Comparison of ENCODE assay signal across 14 cellular contexts in genomic region chr6:166365221-166365620, GRCh38. TPM values are rescaled to one million over a fixed set of nuclear protein-coding genes. Genes with fewer than 3 reads are reported as not detected.
A peak's percentile ranks its signal among the peaks of the same experiment; 100 is the strongest.
DNase-seq lines count a peak whose midpoint lies in the region; ATAC-seq and TF ChIP-seq lines count a peak whose summit lies in the region.
"Had no signal": no experiment of that assay in that cellular context is flagged by ENCODE, and none has a peak within 500 bp of the region (broad histone marks: within the 10 kb centered on the region; RNA-seq: fewer than 3 reads in every experiment).

No MANE protein-coding gene starts in this region.

- H3F3A ChIP-seq in SK-N-SH (replicated peaks; ENCODE audit: insufficient read depth), result peaks cover 4% of the 10 kb centered on the region

- no peaks in the 10 kb centered on the region for H3K79me2 ChIP-seq in SK-N-SH (ENCODE audit: insufficient read depth)

- intact Hi-C loops in aorta (cut with DNase I), result loop anchor here (2.0 kb wide), 2 partner anchors 18 to 22 kb away; partner anchors contain the start of genes MPC1 (in 2 of the 2) and SFT2D1 (in 1 of the 2)

- H3K27me3 Mint-ChIP-seq in endodermal cell (ENCODE audit: insufficient read depth), result no peaks in the 10 kb centered on the region

- no peak for TF ChIP-seq EP300 in SK-N-SH (IDR thresholded peaks at IDR 0.05; ENCODE audit: borderline replicate concordance in 1 of 2, low read depth in 1 of 2, low read length in 1 of 2)

- H3K36me3 Mint-ChIP-seq in endodermal cell (ENCODE audit: low read depth), result no peaks in the 10 kb centered on the region

- 78% methylated on average over 2 of the region's 2 CpGs for WGBS in SK-N-SH (ENCODE audit: low lambda C conversion rate)
- WGBS in endodermal cell (ENCODE audit: insufficient coverage in 1 of 2, insufficient read length in 1 of 2), 2 experiments, result 25 to 44% methylated on average over 2 of the region's 2 CpGs
- 1 to 6% methylated on average over 2 of the region's 2 CpGs for WGBS in aorta, 2 donors

- POLR2A ChIA-PET in SK-N-SH (lab: Yijun Ruan, JAX), result no interaction called here

- no peak overlapping the region for H3K27ac Mint-ChIP-seq in endodermal cell
- H3K27ac Mint-ChIP-seq: nephron progenitor cell had no signal

- H3K9me3 ChIP-seq in SK-N-SH (no peaks in the 10 kb centered on the region; the same call in 1 of the 2 replicates), endodermal cell (ENCODE audit: control insufficient read depth, low read length) (no peaks in the 10 kb centered on the region), aorta (ENCODE audit: control insufficient read depth, low read length) (no peaks in the 10 kb centered on the region)

- H3K4me3 ChIP-seq in SK-N-SH (ENCODE audit: low read depth in 2 of 2, low read length in 1 of 2) (no peak overlapping the region), endodermal cell (ENCODE audit: low read length) (no peak overlapping the region), aorta (ENCODE audit: low read length in 2 of 2) (no peak overlapping the region)

- H4K20me1 ChIP-seq in SK-N-SH (ENCODE audit: insufficient read depth), result no peaks in the 10 kb centered on the region

- H3K27me3 ChIP-seq in SK-N-SH (ENCODE audit: insufficient read depth) (no peaks in the 10 kb centered on the region), endodermal cell (ENCODE audit: control insufficient read depth, insufficient read depth, low read length, poor library complexity, severe bottlenecking) (no peaks in the 10 kb centered on the region), aorta (ENCODE audit: control insufficient read depth in 1 of 2, insufficient read depth in 2 of 2, low read length in 1 of 2) (no peaks in the 10 kb centered on the region)

- H3K4me1 ChIP-seq in SK-N-SH (ENCODE audit: control insufficient read depth in 1 of 2, insufficient read depth in 2 of 2, low read depth in 1 of 2, low read length in 1 of 2), result peaks cover 2 to 14% of the 10 kb centered on the region in 2 experiments; a peak in 2 of 4 replicates
- H3K4me1 ChIP-seq in endodermal cell (ENCODE audit: control insufficient read depth, insufficient read depth, low read length), result no peaks in the 10 kb centered on the region
- peaks cover 0 to 1% of the 10 kb centered on the region in 2 donors for H3K4me1 ChIP-seq in aorta (ENCODE audit: control insufficient read depth in 1 of 2, insufficient read depth in 2 of 2, low read length in 2 of 2)

- TF ChIP-seq CTCF in SK-N-SH (IDR thresholded peaks at IDR 0.05) (no peak), endodermal cell (conservative IDR thresholded peaks at IDR 0.05) (no peak)

- DNase-seq in SK-N-SH, result no peak
- DNase-seq in endodermal cell, result no peak
- DNase-seq in iris pigment epithelial cell (ENCODE audit: low read depth), result peak; percentile 38
- no peak for DNase-seq in aorta
- DNase-seq in activated CD4-positive, alpha-beta T cell treated with anti-CD3 and anti-CD28 coated beads, Interleukin-2, amount 50 U/mL, for 1 hour, result no peak
- DNase-seq: activated T-cell treated with anti-CD3 and anti-CD28 coated beads, Interleukin-2, amount 50 U/mL, for 48 hours; cortex of kidney; DMS79 treated with DMSO at 0.1 percent for 48 hours; nephron progenitor cell; stimulated activated CD4-positive, alpha-beta T cell treated with anti-CD3 and anti-CD28 coated beads, Interleukin-2, amount 100 ng/mL, for 48 hours had no signal

- peaks cover 7% of the 10 kb centered on the region for H3K4me1 Mint-ChIP-seq in endodermal cell

- no peak overlapping the region for H3K4me3 Mint-ChIP-seq in endodermal cell
- H3K4me3 Mint-ChIP-seq: nephron progenitor cell had no signal

- ATAC-seq in SK-N-SH treated with all-trans-retinoic acid at 6 μM for 48 hours, result no peak
- ATAC-seq in aorta (ENCODE audit: low FRiP score), result peak; percentile 73
- no peak for ATAC-seq in GM18517 (IDR thresholded peaks at IDR 0.05; ENCODE audit: unreplicated experiment)
- no peak for ATAC-seq in HG03175 (IDR thresholded peaks at IDR 0.05; ENCODE audit: unreplicated experiment)

- CTCF ChIA-PET in SK-N-SH (lab: Yijun Ruan, JAX), result interaction anchor here (2.5 kb wide), 1 partner anchor 16 kb away, joined by 12 read pairs; no protein-coding TSS in a partner anchor

- H3K9me2 ChIP-seq in SK-N-SH, result no peaks in the 10 kb centered on the region

- no peak overlapping the region; the same call in 1 of the 2 replicates for H3K4me2 ChIP-seq in SK-N-SH

- H3K9ac ChIP-seq in SK-N-SH (no peak overlapping the region), endodermal cell (ENCODE audit: extremely low read depth, low read length, poor library complexity, severe bottlenecking) (no peak overlapping the region)

- no peak overlapping the region for H2AFZ ChIP-seq in SK-N-SH (ENCODE audit: low read depth)

- H3K27ac ChIP-seq in SK-N-SH (ENCODE audit: low read depth in 2 of 2, low read length in 1 of 2) (peak overlapping the region in 1 of 2 experiments; percentile 44; a peak in 2 of 4 replicates), endodermal cell (ENCODE audit: low read depth, low read length) (peak overlapping the region; percentile 21), aorta (ENCODE audit: low read depth in 1 of 2, low read length in 2 of 2) (no peak overlapping the region)
- H3K27ac ChIP-seq: 22Rv1 had no signal

- H3K36me3 ChIP-seq in SK-N-SH (replicated peaks in 1 of 2; ENCODE audit: control insufficient read depth in 1 of 2, insufficient read depth in 2 of 2, low read length in 1 of 2) (peaks cover 7 to 11% of the 10 kb centered on the region in 2 experiments), endodermal cell (ENCODE audit: control insufficient read depth, insufficient read depth, low read length) (peaks cover 4% of the 10 kb centered on the region), aorta (ENCODE audit: control insufficient read depth in 1 of 2, insufficient read depth in 2 of 2, low read length in 1 of 2) (no peaks in the 10 kb centered on the region)

- no peak for TF ChIP-seq RAD21 in SK-N-SH (IDR thresholded peaks at IDR 0.05; ENCODE audit: low read length)

- H3K9me3 Mint-ChIP-seq in endodermal cell, result no peaks in the 10 kb centered on the region
- H3K9me3 Mint-ChIP-seq: nephron progenitor cell had no signal

TF ChIP-seq in SK-N-SH, 30 proteins besides CTCF, POLR2A, EP300 and RAD21:
- TF ChIP-seq JUND (IDR thresholded peaks at IDR 0.05), result peak; percentile 15; the same call in 1 of the 2 replicates
- peak; percentile 46; the same call in 1 of the 2 replicates for TF ChIP-seq MEF2A (IDR thresholded peaks at IDR 0.05; ENCODE audit: borderline replicate concordance, low read depth)
- TF ChIP-seq MXI1 (IDR thresholded peaks at IDR 0.05; ENCODE audit: low read depth, low read length), result no peak
TF ChIP-seq in SK-N-SH: peak in this region for 2.

TF ChIP-seq in SK-N-SH treated with all-trans-retinoic acid at 6 μM for 48 hours, 23 proteins besides CTCF, POLR2A, EP300 and RAD21:
- TF ChIP-seq GLIS3 (CRISPR knock-in tag; IDR thresholded peaks at IDR 0.05) (no peak), CREB5 (CRISPR knock-in tag; IDR thresholded peaks at IDR 0.05; ENCODE audit: low read depth) (no peak), ISL1 (CRISPR knock-in tag; IDR thresholded peaks at IDR 0.05) (no peak), PPARA (CRISPR knock-in tag; IDR thresholded peaks at IDR 0.05; ENCODE audit: borderline replicate concordance) (no peak)
TF ChIP-seq in SK-N-SH treated with all-trans-retinoic acid at 6 μM for 48 hours: peak in this region for 0.

RNA-seq across cellular contexts. Expression of gene MPC1, which starts 17.5 kb away (rescaled TPM):
- polyA plus RNA-seq in SK-N-SH (2012; rRNA removed) (13.6 and 13.7 TPM in 2 replicates), aorta (100 to 1,000 TPM in 1 of 2 donors, 10 to 100 TPM in 1; 61.7 to 128 TPM)
- polyA plus RNA-seq in SK-N-SH (2012; cell fraction: cytosol; rRNA removed), result 16.0 and 18.7 TPM in 2 replicates
- polyA plus RNA-seq in SK-N-SH (2012; cell fraction: nucleus; rRNA removed), result 4.5 and 10.0 TPM in 2 replicates
- total RNA-seq in endodermal cell (1 to 10 TPM; 8.2 to 8.7 TPM), aorta (10 to 100 TPM; 36.7 to 71.7 TPM)
- polyA plus RNA-seq in endodermal cell (2013, experiment 1 of 2), result 26.6 TPM
- 30.0 TPM for polyA plus RNA-seq in endodermal cell (2013, experiment 2 of 2)

RNA-seq across cellular contexts. Expression of gene SFT2D1, which starts 22.9 kb away (rescaled TPM):
- polyA plus RNA-seq in SK-N-SH (2012; rRNA removed), result 93.4 and 131 TPM in 2 replicates
- polyA plus RNA-seq in SK-N-SH (2012; cell fraction: cytosol; rRNA removed), result 116 and 156 TPM in 2 replicates
- 30.4 and 67.7 TPM in 2 replicates for polyA plus RNA-seq in SK-N-SH (2012; cell fraction: nucleus; rRNA removed)
- 10 to 100 TPM; 42.4 to 53.9 TPM for total RNA-seq in endodermal cell
- polyA plus RNA-seq in endodermal cell (2013, experiment 1 of 2), result 52.4 TPM
- polyA plus RNA-seq in endodermal cell (2013, experiment 2 of 2), result 51.3 TPM
- 10 to 100 TPM; 36.5 to 37.1 TPM for total RNA-seq in aorta
- polyA plus RNA-seq in aorta, result 10 to 100 TPM; 37.4 to 53.5 TPM

RNA-seq across cellular contexts. Expression of gene PRR18, which starts 57.0 kb away (rescaled TPM):
- polyA plus RNA-seq in SK-N-SH (2012; rRNA removed) (0.02 TPM in 1 of 2 replicates, not detected in the other), aorta (not detected)
- 0.01 TPM in 1 of 2 replicates, not detected in the other for polyA plus RNA-seq in SK-N-SH (2012; cell fraction: cytosol; rRNA removed)
- polyA plus RNA-seq in SK-N-SH (2012; cell fraction: nucleus; rRNA removed), result 0.02 and 0.04 TPM in 2 replicates
- total RNA-seq in endodermal cell (under 1 TPM; 0.09 to 0.42 TPM), aorta (not detected)
- polyA plus RNA-seq in endodermal cell (2013, experiment 1 of 2), result not detected
- not detected for polyA plus RNA-seq in endodermal cell (2013, experiment 2 of 2)
